Comparison of ENCODE assay signal across 14 cellular contexts in the genomic region with DNA sequence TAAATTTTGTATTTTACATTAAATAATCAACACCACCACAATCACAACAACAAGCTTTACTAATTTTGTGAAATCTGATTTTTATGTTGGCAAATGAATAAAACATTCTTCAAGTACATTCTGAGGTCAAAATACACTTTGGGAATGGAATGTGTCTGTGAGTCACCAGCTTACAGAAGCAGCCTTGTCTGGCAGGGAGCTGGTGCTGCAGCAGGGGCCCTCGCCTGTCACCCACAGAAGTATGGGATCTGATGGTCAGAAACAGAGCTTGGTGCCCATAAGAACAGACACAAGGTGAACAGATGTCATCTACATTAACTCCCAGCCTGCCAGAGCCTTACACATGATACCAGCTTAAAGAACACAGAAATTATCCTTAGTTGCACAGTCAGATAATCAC.
DNase-seq lines count a peak whose midpoint lies in the region; ATAC-seq, FAIRE-seq and TF ChIP-seq lines count a peak whose summit lies in the region.
"Had no signal": no experiment of that assay in that cellular context is flagged by ENCODE, and none has a peak within 500 bp of the region (broad histone marks: within the 10 kb centered on the region; RNA-seq: fewer than 3 reads in every experiment).

No MANE protein-coding gene starts in this region.

- DNase-seq in GM03348 (ENCODE audit: low spot score) (peak; percentile 66), SJCRH30 (peak; percentile 39 to 43), fibroblast of the conjunctiva (ENCODE audit: low read depth) (peak; percentile 0), pancreas (peak in 1 of 6 donors; percentile 21), UCSD-AML1 (lab: John Stamatoyannopoulos, UW; ENCODE audit: unreplicated experiment) (no peak)
- no peak for DNase-seq in CD4-positive, alpha-beta memory T cell
- DNase-seq: central memory CD4-positive, alpha-beta T cell; COR-L47; foreskin fibroblast; NCI-H187; OCI-M1; psoas muscle had no signal

- intact Hi-C loops in pancreas (cut with DNase I): no loop called here
- intact Hi-C loops in CD4-positive, alpha-beta memory T cell (cut with micrococcal nuclease): no loop called here

- no peaks in the 10 kb centered on the region for H3K27me3 ChIP-seq in SJCRH30
- no peaks in the 10 kb centered on the region for H3K27me3 ChIP-seq in pancreas
- H3K27me3 ChIP-seq in CD4-positive, alpha-beta memory T cell (ENCODE audit: insufficient read depth, low read length): no peaks in the 10 kb centered on the region

- POLR2A ChIA-PET in CD4-positive, alpha-beta memory T cell (lab: Charles Lee; ENCODE audit: partially characterized antibody): interaction anchor here (0.5 kb wide), 1 partner anchor 99 kb away, joined by 3 read pairs; no protein-coding TSS in a partner anchor

- H3K27ac Mint-ChIP-seq in CD4-positive, alpha-beta memory T cell: no peak overlapping the region

- CTCF ChIA-PET in CD4-positive, alpha-beta memory T cell (lab: Charles Lee; ENCODE audit: partially characterized antibody): no interaction called here

- H3K27ac ChIP-seq in SJCRH30: peak overlapping the region; percentile 26; the same call in 1 of the 2 replicates
- H3K27ac ChIP-seq in pancreas: no peak overlapping the region
- H3K27ac ChIP-seq in CD4-positive, alpha-beta memory T cell (ENCODE audit: low read depth, low read length): no peak overlapping the region
- H3K27ac ChIP-seq: psoas muscle had no signal

- H3K36me3 ChIP-seq in SJCRH30 (no peaks in the 10 kb centered on the region), pancreas (no peaks in the 10 kb centered on the region)
- no peaks in the 10 kb centered on the region for H3K36me3 ChIP-seq in CD4-positive, alpha-beta memory T cell (ENCODE audit: insufficient read depth, low read length)

- H3K4me3 ChIP-seq in SJCRH30 (no peak overlapping the region), pancreas (no peak overlapping the region)
- no peak overlapping the region for H3K4me3 ChIP-seq in CD4-positive, alpha-beta memory T cell (ENCODE audit: low read length in 2 of 2)
- H3K4me3 ChIP-seq: psoas muscle had no signal

- H3K4me1 ChIP-seq in SJCRH30 (no peaks in the 10 kb centered on the region), pancreas (no peaks in the 10 kb centered on the region)
- H3K4me1 ChIP-seq in CD4-positive, alpha-beta memory T cell (ENCODE audit: insufficient read depth, low read length): no peaks in the 10 kb centered on the region
- H3K4me1 ChIP-seq: psoas muscle had no signal

- no peak for TF ChIP-seq CTCF in pancreas (IDR thresholded peaks at IDR 0.05)

- peak in 3 of 4 donors; percentile 30 to 75 (median 64) for ATAC-seq in pancreas
- no peak for ATAC-seq in HG02642 (IDR thresholded peaks at IDR 0.05; ENCODE audit: poor library complexity, unreplicated experiment)
- ATAC-seq in HG02610 (IDR thresholded peaks at IDR 0.05; ENCODE audit: unreplicated experiment): no peak
- ATAC-seq: psoas muscle had no signal

- H3K27me3 Mint-ChIP-seq in CD4-positive, alpha-beta memory T cell: peaks cover 3 to 6% of the 10 kb centered on the region in 2 donors

- no peak overlapping the region for H3K4me3 Mint-ChIP-seq in CD4-positive, alpha-beta memory T cell

- FAIRE-seq in pancreas (lab: Jason Lieb, UNC): no peak

- H3K9me3 ChIP-seq in SJCRH30 (replicated peaks) (no peaks in the 10 kb centered on the region), pancreas (no peaks in the 10 kb centered on the region)
- no peaks in the 10 kb centered on the region for H3K9me3 ChIP-seq in CD4-positive, alpha-beta memory T cell (ENCODE audit: control insufficient read depth in 1 of 2, low read length in 2 of 2)
- H3K9me3 ChIP-seq: psoas muscle had no signal

- H3K36me3 Mint-ChIP-seq in CD4-positive, alpha-beta memory T cell: no peaks in the 10 kb centered on the region

- peaks cover 0 to 1% (median 0%) of the 10 kb centered on the region in 8 donors for H3K9me3 Mint-ChIP-seq in CD4-positive, alpha-beta memory T cell

- no peaks in the 10 kb centered on the region for H3K4me1 Mint-ChIP-seq in CD4-positive, alpha-beta memory T cell

- WGBS in pancreas, 2 donors: 43 to 68% methylated on average over 1 of the region's 1 CpG

Comparison
In these comparisons a context has a peak if more than half of its experiments do, and no peak if none do; other contexts are left out.
1. DNase-seq: peak in GM03348 (single experiment), SJCRH30 (2 of 2) and fibroblast of the conjunctiva (single experiment); none in UCSD-AML1 (single experiment) and CD4-positive, alpha-beta memory T cell (0 of 5).
2. ATAC-seq: peak in pancreas (3 of 4); none in HG02642 (single experiment) and HG02610 (single experiment).